Comparison of ENCODE assay signal across 8 cellular contexts in genomic region chr6:143027058-143027457, GRCh38. TPM values are rescaled to one million over a fixed set of nuclear protein-coding genes. Genes with fewer than 3 reads are reported as not detected.
DNase-seq lines count a peak whose midpoint lies in the region; ATAC-seq and TF ChIP-seq lines count a peak whose summit lies in the region.

No MANE protein-coding gene starts in this region.

- H3K4me3 Mint-ChIP-seq in CD4-positive, alpha-beta T cell, result no peak overlapping the region
- H3K4me3 Mint-ChIP-seq in activated CD4-positive, alpha-beta T cell treated with anti-CD3 and anti-CD28 coated beads, Interleukin-2, amount 10 ng/mL, durations not matched to agents 7 days and 5 days, result no peak overlapping the region
- no peak overlapping the region for H3K4me3 Mint-ChIP-seq in effector memory CD8-positive, alpha-beta T cell
- H3K4me3 Mint-ChIP-seq in naive thymus-derived CD4-positive, alpha-beta T cell, result no peak overlapping the region

- no peaks in the 10 kb centered on the region for H3K4me1 ChIP-seq in naive thymus-derived CD4-positive, alpha-beta T cell (ENCODE audit: control insufficient read depth in 2 of 2, insufficient read depth in 2 of 2, low read length in 2 of 2)
- H3K4me1 ChIP-seq in suprapubic skin, result no peaks in the 10 kb centered on the region

- H3K4me1 Mint-ChIP-seq in CD4-positive, alpha-beta T cell (ENCODE audit: low read depth), result no peaks in the 10 kb centered on the region
- no peaks in the 10 kb centered on the region for H3K4me1 Mint-ChIP-seq in activated CD4-positive, alpha-beta T cell treated with anti-CD3 and anti-CD28 coated beads, Interleukin-2, amount 10 ng/mL, durations not matched to agents 7 days and 5 days
- H3K4me1 Mint-ChIP-seq in effector memory CD8-positive, alpha-beta T cell (ENCODE audit: low read depth in 2 of 2), result no peaks in the 10 kb centered on the region
- peaks cover 0 to 5% (median 0%) of the 10 kb centered on the region in 7 donors for H3K4me1 Mint-ChIP-seq in naive thymus-derived CD4-positive, alpha-beta T cell

- TF ChIP-seq POLR2A in suprapubic skin (IDR thresholded peaks at IDR 0.05), result no peak

- WGBS in suprapubic skin, result 65% methylated on average over 5 of the region's 5 CpGs

- H3K9me3 Mint-ChIP-seq in CD4-positive, alpha-beta T cell, result no peaks in the 10 kb centered on the region
- peaks cover 6% of the 10 kb centered on the region for H3K9me3 Mint-ChIP-seq in activated CD4-positive, alpha-beta T cell treated with anti-CD3 and anti-CD28 coated beads, Interleukin-2, amount 10 ng/mL, durations not matched to agents 7 days and 5 days
- H3K9me3 Mint-ChIP-seq in effector memory CD8-positive, alpha-beta T cell, result no peaks in the 10 kb centered on the region
- peaks cover 0 to 5% (median 0%) of the 10 kb centered on the region in 11 donors for H3K9me3 Mint-ChIP-seq in naive thymus-derived CD4-positive, alpha-beta T cell

- H3K27ac ChIP-seq in CD4-positive, alpha-beta T cell (ENCODE audit: low read depth, low read length), result no peak overlapping the region
- H3K27ac ChIP-seq in naive thymus-derived CD4-positive, alpha-beta T cell (ENCODE audit: low read depth, low read length), result no peak overlapping the region
- no peak overlapping the region for H3K27ac ChIP-seq in suprapubic skin

- no peak overlapping the region for H3K27ac Mint-ChIP-seq in CD4-positive, alpha-beta T cell
- no peak overlapping the region for H3K27ac Mint-ChIP-seq in activated CD4-positive, alpha-beta T cell treated with anti-CD3 and anti-CD28 coated beads, Interleukin-2, amount 10 ng/mL, durations not matched to agents 7 days and 5 days
- H3K27ac Mint-ChIP-seq in effector memory CD8-positive, alpha-beta T cell, result no peak overlapping the region
- peak overlapping the region in 3 of 9 donors; percentile 28 to 76 (median 53) for H3K27ac Mint-ChIP-seq in naive thymus-derived CD4-positive, alpha-beta T cell

- no peak overlapping the region for H3K4me3 ChIP-seq in naive thymus-derived CD4-positive, alpha-beta T cell (ENCODE audit: low read length)
- no peak overlapping the region for H3K4me3 ChIP-seq in suprapubic skin

- no peak for TF ChIP-seq EP300 in suprapubic skin (IDR thresholded peaks at IDR 0.05)

- no peaks in the 10 kb centered on the region for H3K27me3 ChIP-seq in CD4-positive, alpha-beta T cell (ENCODE audit: control insufficient read depth, insufficient read depth, low read length)
- no peaks in the 10 kb centered on the region for H3K27me3 ChIP-seq in naive thymus-derived CD4-positive, alpha-beta T cell (ENCODE audit: control insufficient read depth in 2 of 2, insufficient read depth in 2 of 2, low read length in 2 of 2)
- no peaks in the 10 kb centered on the region for H3K27me3 ChIP-seq in suprapubic skin

- no peaks in the 10 kb centered on the region for H3K27me3 Mint-ChIP-seq in CD4-positive, alpha-beta T cell
- H3K27me3 Mint-ChIP-seq in activated CD4-positive, alpha-beta T cell treated with anti-CD3 and anti-CD28 coated beads, Interleukin-2, amount 10 ng/mL, durations not matched to agents 7 days and 5 days, result no peaks in the 10 kb centered on the region
- peaks cover 8 to 10% of the 10 kb centered on the region in 2 donors for H3K27me3 Mint-ChIP-seq in effector memory CD8-positive, alpha-beta T cell
- H3K27me3 Mint-ChIP-seq in naive thymus-derived CD4-positive, alpha-beta T cell, result no peaks in the 10 kb centered on the region

- H3K36me3 ChIP-seq in naive thymus-derived CD4-positive, alpha-beta T cell (ENCODE audit: control insufficient read depth in 2 of 3, insufficient read depth in 3 of 3, low read length in 3 of 3), result no peaks in the 10 kb centered on the region
- H3K36me3 ChIP-seq in suprapubic skin, result no peaks in the 10 kb centered on the region

- TF ChIP-seq CTCF in CD4-positive, alpha-beta T cell (IDR thresholded peaks at IDR 0.05), result peak; percentile 62
- TF ChIP-seq CTCF in suprapubic skin (IDR thresholded peaks at IDR 0.05), result peak; percentile 7 to 35

- ATAC-seq in CD4-positive, alpha-beta T cell (ENCODE audit: poor library complexity), result peak; percentile 60
- ATAC-seq in HG03280 (IDR thresholded peaks at IDR 0.05; ENCODE audit: unreplicated experiment) (peak; percentile 54), HG02759 (IDR thresholded peaks at IDR 0.05; ENCODE audit: unreplicated experiment) (no peak)
- ATAC-seq in effector memory CD8-positive, alpha-beta T cell (replicated peaks), result peak; percentile 56
- peak; percentile 76 for ATAC-seq in naive thymus-derived CD4-positive, alpha-beta T cell

- H3K36me3 Mint-ChIP-seq in CD4-positive, alpha-beta T cell (ENCODE audit: low read depth), result no peaks in the 10 kb centered on the region
- H3K36me3 Mint-ChIP-seq in activated CD4-positive, alpha-beta T cell treated with anti-CD3 and anti-CD28 coated beads, Interleukin-2, amount 10 ng/mL, durations not matched to agents 7 days and 5 days (ENCODE audit: low read depth), result no peaks in the 10 kb centered on the region
- H3K36me3 Mint-ChIP-seq in effector memory CD8-positive, alpha-beta T cell (ENCODE audit: insufficient read depth), result no peaks in the 10 kb centered on the region
- peaks cover 0 to 4% (median 0%) of the 10 kb centered on the region in 5 donors for H3K36me3 Mint-ChIP-seq in naive thymus-derived CD4-positive, alpha-beta T cell

- no peaks in the 10 kb centered on the region for H3K9me3 ChIP-seq in CD4-positive, alpha-beta T cell (ENCODE audit: control insufficient read depth, low read length)
- H3K9me3 ChIP-seq in naive thymus-derived CD4-positive, alpha-beta T cell (ENCODE audit: control insufficient read depth in 2 of 3, low read length in 3 of 3), result no peaks in the 10 kb centered on the region
- no peaks in the 10 kb centered on the region for H3K9me3 ChIP-seq in suprapubic skin

- CTCF ChIA-PET in CD4-positive, alpha-beta T cell (lab: Charles Lee), result interaction anchor here (0.5 to 1.3 kb wide), 12 partner anchors 8 to 552 kb away, joined by 3 to 11 read pairs (median 4); no protein-coding TSS in a partner anchor
- CTCF ChIA-PET in activated CD4-positive, alpha-beta T cell treated with anti-CD3 and anti-CD28 coated beads, Interleukin-2, amount 10 ng/mL, durations not matched to agents 7 days and 5 days (lab: Charles Lee), result interaction anchor here (0.5 to 1.7 kb wide), 11 partner anchors 13 to 553 kb away, joined by 3 to 10 read pairs (median 3); no protein-coding TSS in a partner anchor
- CTCF ChIA-PET in naive thymus-derived CD4-positive, alpha-beta T cell (lab: Charles Lee), result interaction anchor here (0.7 to 1.9 kb wide), 10 partner anchors 40 to 554 kb away, joined by 3 to 25 read pairs (median 4); no protein-coding TSS in a partner anchor

- intact Hi-C loops in CD4-positive, alpha-beta T cell (cut with DNase I, micrococcal nuclease), result loop anchor here (1.0 to 10.0 kb wide), 6 partner anchors 142 to 552 kb away; no protein-coding TSS in a partner anchor
- intact Hi-C loops in naive thymus-derived CD4-positive, alpha-beta T cell (cut with micrococcal nuclease), result loop anchor here (1.0 to 5.0 kb wide), 8 partner anchors 74 to 553 kb away; no protein-coding TSS in a partner anchor

- POLR2A ChIA-PET in CD4-positive, alpha-beta T cell (lab: Charles Lee), result interaction anchor here (0.6 to 1.1 kb wide), 3 partner anchors 100 to 358 kb away, joined by 3 to 4 read pairs (median 4); no protein-coding TSS in a partner anchor
- POLR2A ChIA-PET in activated CD4-positive, alpha-beta T cell treated with anti-CD3 and anti-CD28 coated beads, Interleukin-2, amount 10 ng/mL, durations not matched to agents 7 days and 5 days (lab: Charles Lee), result no interaction called here
- POLR2A ChIA-PET in naive thymus-derived CD4-positive, alpha-beta T cell (lab: Charles Lee), result no interaction called here

- DNase-seq in CD4-positive, alpha-beta T cell, result peak; percentile 18 to 56 (median 38)
- DNase-seq in activated CD4-positive, alpha-beta T cell treated with anti-CD3 and anti-CD28 coated beads, Interleukin-2, amount 10 ng/mL, durations not matched to agents 7 days and 5 days, result peak; percentile 48
- DNase-seq in effector memory CD8-positive, alpha-beta T cell, result peak; percentile 32 to 42 (median 33)
- peak in 7 of 9 donors; percentile 3 to 47 (median 34) for DNase-seq in naive thymus-derived CD4-positive, alpha-beta T cell
- DNase-seq in suprapubic skin (ENCODE audit: low spot score in 2 of 2) (no peak), DMS79 treated with DMSO at 0.1 percent for 48 hours (lab: John Stamatoyannopoulos, UW) (no peak)

RNA-seq across cellular contexts. Expression of gene AIG1, which starts 33.6 kb away (rescaled TPM):
- 1 to 10 TPM; 7.4 to 8.4 TPM for total RNA-seq in CD4-positive, alpha-beta T cell
- total RNA-seq in activated CD4-positive, alpha-beta T cell treated with anti-CD3 and anti-CD28 coated beads, Interleukin-2, amount 10 ng/mL, durations not matched to agents 7 days and 5 days, result 10 to 100 TPM; 11.7 to 12.1 TPM
- 10 to 100 TPM in 2 of 5 experiments, 1 to 10 TPM in 3; 6.8 to 10.8 (median 8.8) TPM for total RNA-seq in naive thymus-derived CD4-positive, alpha-beta T cell
- polyA plus RNA-seq in naive thymus-derived CD4-positive, alpha-beta T cell, result 10 to 100 TPM; 21.0 to 21.8 TPM
- 10 to 100 TPM; 14.5 to 22.1 (median 19.7) TPM for total RNA-seq in suprapubic skin

Comparison
In these comparisons a context has a peak if more than half of its experiments do, and no peak if none do; other contexts are left out.
1. DNase-seq: peak in CD4-positive, alpha-beta T cell (10 of 10), activated CD4-positive, alpha-beta T cell treated with anti-CD3 and anti-CD28 coated beads, Interleukin-2, amount 10 ng/mL, durations not matched to agents 7 days and 5 days (single experiment), effector memory CD8-positive, alpha-beta T cell (3 of 3) and naive thymus-derived CD4-positive, alpha-beta T cell (7 of 9); none in suprapubic skin (0 of 2) and DMS79 treated with DMSO at 0.1 percent for 48 hours (single experiment).